Comparison of ENCODE assay signal across 23 cellular contexts in genomic region chr20:4087923-4088322, GRCh38.
DNase-seq lines count a peak whose midpoint lies in the region; ATAC-seq and TF ChIP-seq lines count a peak whose summit lies in the region.
"Had no signal": no experiment of that assay in that cellular context is flagged by ENCODE, and none has a peak within 500 bp of the region (broad histone marks: within the 10 kb centered on the region; RNA-seq: fewer than 3 reads in every experiment).

No MANE protein-coding gene starts in this region.

- no peaks in the 10 kb centered on the region for H3K27me3 ChIP-seq in IMR-90 (ENCODE audit: control insufficient read depth, insufficient read depth, low read length)
- H3K27me3 ChIP-seq: breast epithelium, stomach, vagina had no signal

- no peak overlapping the region for H3K4me2 ChIP-seq in IMR-90 (ENCODE audit: low read depth, low read length)

- no peak overlapping the region for H2BK20ac ChIP-seq in IMR-90 (ENCODE audit: low read depth, low read length)

- no peak for TF ChIP-seq RAD21 in IMR-90 (IDR thresholded peaks at IDR 0.05; ENCODE audit: low read length)

- no peak overlapping the region for H3K18ac ChIP-seq in IMR-90 (ENCODE audit: low read depth, low read length)

- no peak overlapping the region for H3K4me3 ChIP-seq in IMR-90 (ENCODE audit: insufficient read depth, low read depth, low read length)
- no peak overlapping the region for H3K4me3 ChIP-seq in epithelial cell of esophagus (ENCODE audit: low read length)
- H3K4me3 ChIP-seq: breast epithelium, left ventricle myocardium inferior, SK-N-MC, stomach, vagina had no signal

- H3K27ac ChIP-seq in IMR-90 (ENCODE audit: insufficient read depth, low read length) (no peak overlapping the region), RWPE1 (no peak overlapping the region)
- H3K27ac ChIP-seq: breast epithelium, left ventricle myocardium inferior, parathyroid adenoma, SK-N-MC, stomach, vagina had no signal

- TF ChIP-seq POLR2A in IMR-90 (IDR thresholded peaks at IDR 0.05; ENCODE audit: low read depth, low read length) = no peak

- H4K5ac ChIP-seq in IMR-90 (ENCODE audit: low read depth, low read length) = no peak overlapping the region

- H2AK9ac ChIP-seq in IMR-90 (replicated peaks; ENCODE audit: low read depth, low read length, poor library complexity) = no peak overlapping the region

- no peak overlapping the region; the same call in 2 of the 3 replicates for H2BK15ac ChIP-seq in IMR-90 (ENCODE audit: low read depth, low read length)

- H2BK120ac ChIP-seq in IMR-90 (ENCODE audit: low read depth, low read length) = no peak overlapping the region

- H3K56ac ChIP-seq in IMR-90 (ENCODE audit: extremely low read depth, insufficient read depth, low read length) = no peak overlapping the region

- no peak overlapping the region for H3K14ac ChIP-seq in IMR-90 (replicated peaks; ENCODE audit: low read depth, low read length)

- no TSS peak for BruUV-seq in IMR-90 (replicated peaks; lab: Mats Ljungman, UMichigan)

- ATAC-seq in IMR-90 (ENCODE audit: low read depth) = no peak
- ATAC-seq: right cardiac atrium had no signal

- intact Hi-C loops in IMR-90 (cut with micrococcal nuclease) = loop anchor here (5.0 to 10.0 kb wide), 2 partner anchors 156 to 413 kb away; no protein-coding TSS in a partner anchor

- peaks cover 31% of the 10 kb centered on the region for H3K9me1 ChIP-seq in IMR-90 (ENCODE audit: insufficient read depth, low read length)

- no peaks in the 10 kb centered on the region for H3K9me3 ChIP-seq in IMR-90 (ENCODE audit: control insufficient read depth, insufficient read depth, low read length)
- H3K9me3 ChIP-seq: breast epithelium, left ventricle myocardium inferior, stomach, vagina had no signal

- H4K91ac ChIP-seq in IMR-90 (ENCODE audit: insufficient read depth, low read depth, low read length) = no peak overlapping the region

- dilution Hi-C loops in IMR-90 (cut with HindIII; ENCODE audit: low sequenced_read_pairs, unreplicated experiment) = loop anchor here (10.0 kb wide), 1 partner anchor 63 kb away; no protein-coding TSS in a partner anchor

- H2AFZ ChIP-seq in IMR-90 (replicated peaks; ENCODE audit: low read length, poor library complexity) = no peak overlapping the region
- H2AFZ ChIP-seq: parathyroid adenoma had no signal

- POLR2A ChIA-PET in IMR-90 (lab: Charles Lee; ENCODE audit: unreplicated experiment) (no interaction called here), RWPE1 (lab: Yijun Ruan, JAX; ENCODE audit: low non-redundant PET) (no interaction called here)

- H3K4ac ChIP-seq in IMR-90 (ENCODE audit: low read depth, low read length) = no peak overlapping the region

- H3K36me3 ChIP-seq in IMR-90 (ENCODE audit: control insufficient read depth, insufficient read depth, low read length) = no peaks in the 10 kb centered on the region
- H3K36me3 ChIP-seq: breast epithelium, left ventricle myocardium inferior, stomach, vagina had no signal

- TF ChIP-seq CTCF in IMR-90 (conservative IDR thresholded peaks at IDR 0.05; ENCODE audit: low read depth, low read length) (no peak), RWPE1 (conservative IDR thresholded peaks at IDR 0.05; ENCODE audit: low read depth) (no peak), epithelial cell of esophagus (IDR thresholded peaks at IDR 0.05; ENCODE audit: insufficient read depth, low read depth, low read length, missing control alignments) (no peak)

- H2AK5ac ChIP-seq in IMR-90 (ENCODE audit: low read depth, low read length) = peak overlapping the region; percentile 42; the same call in 1 of the 2 replicates

- peak; percentile 44 for DNase-seq in COLO829 (ENCODE audit: low spot score)
- peak; percentile 57 for DNase-seq in IMR-90
- peak; percentile 42 for DNase-seq in RWPE1 (ENCODE audit: low spot score)
- DNase-seq in epithelial cell of esophagus (ENCODE audit: low read depth) = peak; percentile 64
- DNase-seq in SIG-M5 (lab: John Stamatoyannopoulos, UW) = no peak
- DNase-seq in NCI-H2029 (lab: John Stamatoyannopoulos, UW) = no peak
- no peak for DNase-seq in NCI-H2107 treated with DMSO at 0.1 percent for 48 hours (lab: John Stamatoyannopoulos, UW; ENCODE audit: unreplicated experiment)
- no peak for DNase-seq in NCI-H345 (lab: John Stamatoyannopoulos, UW)
- DNase-seq: activated CD4-positive, alpha-beta memory T cell treated with anti-CD3 and anti-CD28 coated beads for 36 hours; activated CD4-positive, CD25-positive, alpha-beta regulatory T cell treated with anti-CD3 and anti-CD28 coated beads, Interleukin-2, amount 50 U/mL, for 72 hours; activated naive CD4-positive, alpha-beta T cell treated with Interleukin-2 at 50 U/mL for 16 hours; amniotic stem cell; DND-41; left ventricle myocardium inferior; NCI-H146; NCI-H2107; right cardiac atrium; stimulated activated CD4-positive, alpha-beta T cell treated with anti-CD3 and anti-CD28 coated beads, Interleukin-1b, Interleukin-23, amount 100 ng/mL, for 48 hours had no signal

- H4K8ac ChIP-seq in IMR-90 (ENCODE audit: low read depth in 2 of 2, low read length in 2 of 2) = no peak overlapping the region

- H2BK5ac ChIP-seq in IMR-90 (ENCODE audit: low read depth, low read length, poor library complexity, severe bottlenecking) = no peak overlapping the region

- no peaks in the 10 kb centered on the region for H4K20me1 ChIP-seq in IMR-90 (ENCODE audit: insufficient read depth, low read length)

- CTCF ChIA-PET in IMR-90 (lab: Yijun Ruan, JAX) (no interaction called here), RWPE1 (lab: Yijun Ruan, JAX) (interaction anchor here (0.7 kb wide), 1 partner anchor 208 kb away, joined by 3 read pairs; no protein-coding TSS in a partner anchor)

- no peak overlapping the region for H3K9ac ChIP-seq in IMR-90 (ENCODE audit: low read depth, low read length)
- H3K9ac ChIP-seq: parathyroid adenoma had no signal

- in situ Hi-C loops in IMR-90 (cut with MboI; ENCODE audit: low sequenced_read_pairs) = loop anchor here (10.0 kb wide), 2 partner anchors 193 to 303 kb away; partner anchors contain the start of genes CENPB and SPEF1

- peaks cover 5 to 33% of the 10 kb centered on the region in 2 experiments; a peak in 3 of 4 replicates for H3K79me1 ChIP-seq in IMR-90 (ENCODE audit: low read depth in 1 of 2, low read length in 2 of 2)

- WGBS in IMR-90 (ENCODE audit: extremely low coverage in 2 of 2, insufficient read length in 1 of 2), 2 experiments = no CpG with 5 or more reads among the region's 4 CpGs

- peaks cover 29% of the 10 kb centered on the region for H3K4me1 ChIP-seq in IMR-90 (ENCODE audit: control insufficient read depth, insufficient read depth, low read length)
- H3K4me1 ChIP-seq: breast epithelium had no signal

- no peak overlapping the region for H3K23ac ChIP-seq in IMR-90 (ENCODE audit: low read depth, low read length)

TF ChIP-seq in IMR-90, 13 proteins besides CTCF, POLR2A, EP300 and RAD21:
- TF ChIP-seq MAFK (IDR thresholded peaks at IDR 0.05; ENCODE audit: low read depth, low read length) (no peak), CEBPB (IDR thresholded peaks at IDR 0.05; ENCODE audit: low read depth, low read length) (no peak), RCOR1 (IDR thresholded peaks at IDR 0.05; ENCODE audit: insufficient replicate concordance, low read length) (no peak), FOS (IDR thresholded peaks at IDR 0.05; ENCODE audit: low read depth, low read length) (peak; percentile 31; the same call in 1 of the 2 replicates), SMC3 (IDR thresholded peaks at IDR 0.05; ENCODE audit: low read depth, low read length) (no peak), RFX5 (IDR thresholded peaks at IDR 0.05; ENCODE audit: low read depth, low read length) (no peak), ELK1 (IDR thresholded peaks at IDR 0.05; ENCODE audit: borderline replicate concordance, low read depth, low read length) (no peak), MXI1 (IDR thresholded peaks at IDR 0.05; ENCODE audit: borderline replicate concordance, low read depth, low read length) (peak; percentile 60; the same call in 1 of the 2 replicates), BHLHE40 (IDR thresholded peaks at IDR 0.05; ENCODE audit: low read depth, low read length) (no peak), NFE2L2 (IDR thresholded peaks at IDR 0.05; ENCODE audit: low read depth, low read length) (no peak)

Comparison
In these comparisons a context has a peak if more than half of its experiments do, and no peak if none do; other contexts are left out.
1. DNase-seq: peak in COLO829 (single experiment), IMR-90 (single experiment), RWPE1 (single experiment) and epithelial cell of esophagus (single experiment); none in SIG-M5 (single experiment), NCI-H2029 (single experiment), NCI-H2107 treated with DMSO at 0.1 percent for 48 hours (single experiment) and NCI-H345 (single experiment).